1 cellular context compared by ENCODE assay signal in genomic region chr15:85072917-85073316, GRCh38.
TF ChIP-seq lines count a peak whose summit lies in the region.

No MANE protein-coding gene starts in this region.

TF ChIP-seq in IMR-90, 13 proteins besides CTCF, POLR2A, EP300 and RAD21 (continued from another document):
- TF ChIP-seq MAFK (IDR thresholded peaks at IDR 0.05; ENCODE audit: low read depth, low read length) (no peak), CHD1 (IDR thresholded peaks at IDR 0.05; ENCODE audit: low read depth, low read length) (no peak), RCOR1 (IDR thresholded peaks at IDR 0.05; ENCODE audit: insufficient replicate concordance, low read length) (no peak)
